In the genomic region with DNA sequence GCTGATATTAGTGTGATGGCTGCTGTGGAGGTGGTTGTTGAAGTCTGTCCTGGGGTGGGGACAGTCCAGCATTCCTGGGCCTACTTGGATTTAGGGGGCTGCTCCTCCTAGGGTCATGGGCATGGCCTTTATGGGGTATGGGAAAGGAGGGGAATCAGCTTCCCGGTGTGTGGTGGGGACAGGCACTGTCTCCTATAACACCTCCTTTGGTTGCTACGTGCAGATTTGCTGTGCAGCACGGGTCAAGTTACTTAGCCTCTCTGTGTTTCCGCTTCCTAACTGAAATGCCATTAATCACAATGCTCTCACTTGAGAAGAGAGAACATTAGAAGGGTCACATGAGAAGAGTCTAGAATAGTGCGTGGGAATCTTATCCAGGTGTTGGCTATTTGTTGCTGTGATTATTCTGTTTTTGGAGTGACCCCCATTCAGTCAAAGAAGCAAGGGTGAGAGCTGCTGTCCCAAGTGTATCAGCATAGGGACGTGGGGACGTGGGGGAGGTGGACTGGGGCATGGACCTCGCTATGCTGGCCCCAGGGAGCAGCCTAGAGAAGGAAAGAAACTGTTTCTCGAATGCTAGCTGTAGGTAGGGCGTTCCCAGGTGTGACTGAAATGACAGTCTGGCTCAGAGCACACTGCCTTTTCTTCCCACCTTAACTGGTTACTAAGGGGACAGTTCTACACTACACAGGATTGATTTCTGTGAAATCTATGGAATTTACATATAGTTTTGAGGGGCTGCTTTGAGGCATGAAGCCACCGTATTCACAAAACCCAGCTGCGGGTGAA, we compare ENCODE assay signal across 15 cellular contexts. TPM values are rescaled to one million over a fixed set of nuclear protein-coding genes. Genes with fewer than 3 reads are reported as not detected.
DNase-seq lines count a peak whose midpoint lies in the region; ATAC-seq and TF ChIP-seq lines count a peak whose summit lies in the region.
"Had no signal": no experiment of that assay in that cellular context is flagged by ENCODE, and none has a peak within 500 bp of the region (broad histone marks: within the 10 kb centered on the region; RNA-seq: fewer than 3 reads in every experiment).

No MANE protein-coding gene starts in this region.

- peak; percentile 76 for DNase-seq in COLO668 (lab: John Stamatoyannopoulos, UW; ENCODE audit: unreplicated experiment)
- DNase-seq in NCI-H69 (lab: John Stamatoyannopoulos, UW) = peak; percentile 65
- DNase-seq in left lobe of liver (ENCODE audit: low spot score) = no peak
- no peak for DNase-seq in NCI-H2029 treated with DMSO at 0.1 percent for 48 hours (lab: John Stamatoyannopoulos, UW)
- DNase-seq in CD14-positive monocyte (ENCODE audit: low spot score) = no peak
- DNase-seq in chondrocyte (ENCODE audit: low spot score) = no peak
- DNase-seq: activated CD4-positive, alpha-beta T cell treated with anti-CD3 and anti-CD28 coated beads for 1 hour; activated naive CD4-positive, alpha-beta T cell treated with Interleukin-2 at 50 U/mL for 16 hours; esophagus squamous epithelium; heart right ventricle; KBM-7; naive B cell had no signal

- H3K27ac Mint-ChIP-seq in CD14-positive monocyte (no peak overlapping the region), chondrocyte (ENCODE audit: unreplicated experiment) (no peak overlapping the region)
- H3K27ac Mint-ChIP-seq: naive B cell had no signal

- H3K36me3 Mint-ChIP-seq in CD14-positive monocyte (no peaks in the 10 kb centered on the region), chondrocyte (ENCODE audit: low read depth) (no peaks in the 10 kb centered on the region)
- H3K36me3 Mint-ChIP-seq: naive B cell had no signal

- H3K4me1 Mint-ChIP-seq in CD14-positive monocyte (no peaks in the 10 kb centered on the region), chondrocyte (ENCODE audit: low read depth) (peaks cover 10% of the 10 kb centered on the region)
- H3K4me1 Mint-ChIP-seq: naive B cell had no signal

- H3K36me3 ChIP-seq in parathyroid adenoma (ENCODE audit: control insufficient read depth, insufficient read depth, low read length) = no peaks in the 10 kb centered on the region
- H3K36me3 ChIP-seq: esophagus squamous epithelium, heart right ventricle had no signal

- intact Hi-C loops in CD14-positive monocyte (cut with micrococcal nuclease) = no loop called here

- H3K9me3 ChIP-seq in parathyroid adenoma (ENCODE audit: control insufficient read depth, low read length) = no peaks in the 10 kb centered on the region
- H3K9me3 ChIP-seq: esophagus squamous epithelium, heart right ventricle had no signal

- H3K4me2 ChIP-seq in parathyroid adenoma (ENCODE audit: low read length) = no peak overlapping the region

- H3K9me3 Mint-ChIP-seq in CD14-positive monocyte (no peaks in the 10 kb centered on the region), chondrocyte (ENCODE audit: low read depth) (no peaks in the 10 kb centered on the region)

- H3K4me3 Mint-ChIP-seq in CD14-positive monocyte (no peak overlapping the region), chondrocyte (ENCODE audit: unreplicated experiment) (no peak overlapping the region)
- H3K4me3 Mint-ChIP-seq: naive B cell had no signal

- H3K9ac ChIP-seq in parathyroid adenoma = no peak overlapping the region

- H3K79me2 ChIP-seq in parathyroid adenoma = peaks cover 32% of the 10 kb centered on the region

- peaks cover 37% of the 10 kb centered on the region for H3K4me1 ChIP-seq in parathyroid adenoma

- H2AFZ ChIP-seq in parathyroid adenoma = no peak overlapping the region

- H3K27ac ChIP-seq in parathyroid adenoma = peak overlapping the region; percentile 47

- H3K27me3 Mint-ChIP-seq in CD14-positive monocyte (ENCODE audit: low read depth in 3 of 3) = peaks cover 1 to 7% (median 5%) of the 10 kb centered on the region in 3 donors
- no peaks in the 10 kb centered on the region for H3K27me3 Mint-ChIP-seq in chondrocyte (ENCODE audit: low read depth)

- no peaks in the 10 kb centered on the region for H3K27me3 ChIP-seq in parathyroid adenoma (ENCODE audit: control insufficient read depth, insufficient read depth, low read length)
- H3K27me3 ChIP-seq: esophagus squamous epithelium, heart right ventricle had no signal

- peak; percentile 41 for ATAC-seq in left lobe of liver
- ATAC-seq in GM19455 (IDR thresholded peaks at IDR 0.05; ENCODE audit: unreplicated experiment) = no peak
- ATAC-seq: heart right ventricle, sciatic nerve had no signal

- H3K4me3 ChIP-seq in parathyroid adenoma (ENCODE audit: low read depth, low read length) = no peak overlapping the region
- H3K4me3 ChIP-seq: esophagus squamous epithelium, heart right ventricle had no signal

- TF ChIP-seq CTCF in parathyroid adenoma (IDR thresholded peaks at IDR 0.05) (no peak), CD14-positive monocyte (IDR thresholded peaks at IDR 0.05) (no peak), chondrocyte (IDR thresholded peaks at IDR 0.05) (no peak)

RNA-seq across cellular contexts. Expression of a gene that starts 19.9 kb away (rescaled TPM):
- total RNA-seq in left lobe of liver (33.8 TPM), chondrocyte (3.6 to 9.1 TPM (median 7.6 TPM) in 3 replicates)
- not detected for polyA plus RNA-seq in CD14-positive monocyte

RNA-seq across cellular contexts. Expression of a gene that starts 59.0 kb away (rescaled TPM):
- 213 TPM for total RNA-seq in left lobe of liver
- polyA plus RNA-seq in CD14-positive monocyte = not detected
- total RNA-seq in chondrocyte = 10.2 to 30.2 TPM (median 10.5 TPM) in 3 replicates

Comparison
In these comparisons a context has a peak if more than half of its experiments do, and no peak if none do; other contexts are left out.
1. DNase-seq: peak in COLO668 (single experiment) and NCI-H69 (single experiment); none in left lobe of liver (single experiment), NCI-H2029 treated with DMSO at 0.1 percent for 48 hours (single experiment), CD14-positive monocyte (single experiment) and chondrocyte (single experiment).